ENCODE assay signal across 18 cellular contexts in genomic region chr17:17325228-17325627, GRCh38. TPM values are rescaled to one million over a fixed set of nuclear protein-coding genes. Genes with fewer than 3 reads are reported as not detected.
DNase-seq lines count a peak whose midpoint lies in the region; ATAC-seq and TF ChIP-seq lines count a peak whose summit lies in the region.
"Had no signal": no experiment of that assay in that cellular context is flagged by ENCODE, and none has a peak within 500 bp of the region (broad histone marks: within the 10 kb centered on the region; RNA-seq: fewer than 3 reads in every experiment).

No MANE protein-coding gene starts in this region.

- H3K27me3 Mint-ChIP-seq in activated T-helper 2 cell treated with anti-CD3 and anti-CD28 coated beads, Interferon-gamma antibody, Interleukin-2, Interleukin-4, amounts not matched to agents 10 μg/mL and 5 μg/mL and 100 μg/mL, durations not matched to agents 14 hours and 24 hours and 36 hours (ENCODE audit: low read depth), result no peaks in the 10 kb centered on the region
- H3K27me3 Mint-ChIP-seq: CD4-positive, CD25-positive, alpha-beta regulatory T cell had no signal

- H3K27ac ChIP-seq in BLaER1 treated with 17β-estradiol and CSF1 and Interleukin-3, amounts not matched to agents 10 nM and 100 nM, result no peak overlapping the region; a peak in 2 of 22 replicates
- H3K27ac ChIP-seq in WERI-Rb-1, result no peak overlapping the region

- peaks cover 0 to 14% (median 10%) of the 10 kb centered on the region in 10 experiments; a peak in 14 of 20 replicates for H3K4me1 ChIP-seq in BLaER1 treated with 17β-estradiol and CSF1 and Interleukin-3, amounts not matched to agents 10 nM and 100 nM
- H3K4me1 ChIP-seq: Caco-2 had no signal

- H3K9ac ChIP-seq in BLaER1 treated with 17β-estradiol and CSF1 and Interleukin-3, amounts not matched to agents 10 nM and 100 nM, result peak overlapping the region in 2 of 11 experiments; percentile 11 to 27; a peak in 1 of 22 replicates

- no peaks in the 10 kb centered on the region for H4K20me1 ChIP-seq in BLaER1 treated with 17β-estradiol and CSF1 and Interleukin-3, amounts not matched to agents 10 nM and 100 nM

- ATAC-seq in stimulated activated effector memory CD8-positive, alpha-beta T cell treated with anti-CD3 and anti-CD28 coated beads, Interleukin-12 subunit alpha, Interleukin-12 subunit beta, amount 100 ng/mL, for 72 hours, result no peak
- ATAC-seq in GM21367 (IDR thresholded peaks at IDR 0.05; ENCODE audit: unreplicated experiment), result no peak
- ATAC-seq: GM12878, K562, PC-3 had no signal

- H3K27me3 ChIP-seq in BLaER1 treated with 17β-estradiol and CSF1 and Interleukin-3, amounts not matched to agents 10 nM and 100 nM, result no peaks in the 10 kb centered on the region
- H3K27me3 ChIP-seq in WERI-Rb-1 (ENCODE audit: insufficient read depth, low read depth, severe bottlenecking), result no peaks in the 10 kb centered on the region

- H3K27ac Mint-ChIP-seq in activated T-helper 2 cell treated with anti-CD3 and anti-CD28 coated beads, Interferon-gamma antibody, Interleukin-2, Interleukin-4, amounts not matched to agents 10 μg/mL and 5 μg/mL and 100 μg/mL, durations not matched to agents 14 hours and 24 hours and 36 hours, result peak overlapping the region; percentile 34
- H3K27ac Mint-ChIP-seq in stimulated activated effector memory CD8-positive, alpha-beta T cell treated with anti-CD3 and anti-CD28 coated beads, Interleukin-12 subunit alpha, Interleukin-12 subunit beta, amount 100 ng/mL, for 72 hours, result peak overlapping the region; percentile 71

- no peaks in the 10 kb centered on the region for H3K9me3 ChIP-seq in BLaER1 treated with 17β-estradiol and CSF1 and Interleukin-3, amounts not matched to agents 10 nM and 100 nM (replicated peaks in 1 of 11)
- H3K9me3 ChIP-seq in WERI-Rb-1 (ENCODE audit: severe bottlenecking), result no peaks in the 10 kb centered on the region
- H3K9me3 ChIP-seq: Caco-2 had no signal

- H3K36me3 Mint-ChIP-seq in activated T-helper 2 cell treated with anti-CD3 and anti-CD28 coated beads, Interferon-gamma antibody, Interleukin-2, Interleukin-4, amounts not matched to agents 10 μg/mL and 5 μg/mL and 100 μg/mL, durations not matched to agents 14 hours and 24 hours and 36 hours (ENCODE audit: low read depth), result no peaks in the 10 kb centered on the region
- no peaks in the 10 kb centered on the region for H3K36me3 Mint-ChIP-seq in stimulated activated effector memory CD8-positive, alpha-beta T cell treated with anti-CD3 and anti-CD28 coated beads, Interleukin-12 subunit alpha, Interleukin-12 subunit beta, amount 100 ng/mL, for 72 hours

- H3K4me1 Mint-ChIP-seq in activated T-helper 2 cell treated with anti-CD3 and anti-CD28 coated beads, Interferon-gamma antibody, Interleukin-2, Interleukin-4, amounts not matched to agents 10 μg/mL and 5 μg/mL and 100 μg/mL, durations not matched to agents 14 hours and 24 hours and 36 hours (ENCODE audit: low read depth), result no peaks in the 10 kb centered on the region
- no peaks in the 10 kb centered on the region for H3K4me1 Mint-ChIP-seq in stimulated activated effector memory CD8-positive, alpha-beta T cell treated with anti-CD3 and anti-CD28 coated beads, Interleukin-12 subunit alpha, Interleukin-12 subunit beta, amount 100 ng/mL, for 72 hours
- H3K4me1 Mint-ChIP-seq: CD4-positive, CD25-positive, alpha-beta regulatory T cell had no signal

- H3K36me3 ChIP-seq in BLaER1 treated with 17β-estradiol and CSF1 and Interleukin-3, amounts not matched to agents 10 nM and 100 nM, result no peaks in the 10 kb centered on the region
- H3K36me3 ChIP-seq in WERI-Rb-1, result no peaks in the 10 kb centered on the region; the same call in 1 of the 2 replicates

- H3K4me3 Mint-ChIP-seq in activated T-helper 2 cell treated with anti-CD3 and anti-CD28 coated beads, Interferon-gamma antibody, Interleukin-2, Interleukin-4, amounts not matched to agents 10 μg/mL and 5 μg/mL and 100 μg/mL, durations not matched to agents 14 hours and 24 hours and 36 hours (ENCODE audit: low read depth), result no peak overlapping the region
- no peak overlapping the region for H3K4me3 Mint-ChIP-seq in stimulated activated effector memory CD8-positive, alpha-beta T cell treated with anti-CD3 and anti-CD28 coated beads, Interleukin-12 subunit alpha, Interleukin-12 subunit beta, amount 100 ng/mL, for 72 hours
- H3K4me3 Mint-ChIP-seq: CD4-positive, CD25-positive, alpha-beta regulatory T cell had no signal

- no peak for TF ChIP-seq CTCF in WERI-Rb-1 (IDR thresholded peaks at IDR 0.05; ENCODE audit: low read depth, low read length)

- intact Hi-C loops in activated T-helper 2 cell treated with anti-CD3 and anti-CD28 coated beads, Interferon-gamma antibody, Interleukin-2, Interleukin-4, amounts not matched to agents 10 μg/mL and 5 μg/mL and 100 μg/mL, durations not matched to agents 14 hours and 24 hours and 36 hours (cut with micrococcal nuclease), result no loop called here

- no peak overlapping the region for H3K4me3 ChIP-seq in BLaER1 treated with 17β-estradiol and CSF1 and Interleukin-3, amounts not matched to agents 10 nM and 100 nM
- no peak overlapping the region for H3K4me3 ChIP-seq in WERI-Rb-1 (ENCODE audit: low read depth, low read length)
- H3K4me3 ChIP-seq: GM12878, K562 had no signal

- peak overlapping the region in 8 of 11 experiments; percentile 6 to 68 (median 46); a peak in 14 of 22 replicates for H3K4me2 ChIP-seq in BLaER1 treated with 17β-estradiol and CSF1 and Interleukin-3, amounts not matched to agents 10 nM and 100 nM

- no peak for DNase-seq in activated T-helper 2 cell treated with anti-CD3 and anti-CD28 coated beads, Interferon-gamma antibody, Interleukin-2, Interleukin-4, amounts not matched to agents 10 μg/mL and 5 μg/mL and 100 μg/mL, durations not matched to agents 14 hours and 24 hours and 36 hours (ENCODE audit: low spot score)
- DNase-seq in myocyte (ENCODE audit: low read depth), result peak; percentile 86
- DNase-seq in stimulated activated effector memory CD8-positive, alpha-beta T cell treated with anti-CD3 and anti-CD28 coated beads, Interleukin-12 subunit alpha, Interleukin-12 subunit beta, amount 100 ng/mL, for 72 hours (ENCODE audit: low spot score in 2 of 2), result no peak
- no peak for DNase-seq in WERI-Rb-1
- no peak for DNase-seq in activated naive CD4-positive, alpha-beta T cell treated with anti-CD3 and anti-CD28 coated beads, Interleukin-2, amount 50 U/mL, for 16 hours
- DNase-seq: AML-193; Caco-2; CD4-positive, CD25-positive, alpha-beta regulatory T cell; NCI-H1105; NCI-H2081; NCI-H510A treated with DMSO at 0.1 percent for 48 hours; PC-3; RPMI8226; SIG-M5 had no signal

- no peaks in the 10 kb centered on the region for H3K9me3 Mint-ChIP-seq in activated T-helper 2 cell treated with anti-CD3 and anti-CD28 coated beads, Interferon-gamma antibody, Interleukin-2, Interleukin-4, amounts not matched to agents 10 μg/mL and 5 μg/mL and 100 μg/mL, durations not matched to agents 14 hours and 24 hours and 36 hours
- H3K9me3 Mint-ChIP-seq in stimulated activated effector memory CD8-positive, alpha-beta T cell treated with anti-CD3 and anti-CD28 coated beads, Interleukin-12 subunit alpha, Interleukin-12 subunit beta, amount 100 ng/mL, for 72 hours, result no peaks in the 10 kb centered on the region
- H3K9me3 Mint-ChIP-seq: CD4-positive, CD25-positive, alpha-beta regulatory T cell had no signal

RNA-seq across cellular contexts. Expression of gene NT5M, which starts 22.1 kb away (rescaled TPM):
- 8.1 and 9.5 TPM in 2 replicates for total RNA-seq in activated T-helper 2 cell treated with anti-CD3 and anti-CD28 coated beads, Interferon-gamma antibody, Interleukin-2, Interleukin-4, amounts not matched to agents 10 μg/mL and 5 μg/mL and 100 μg/mL, durations not matched to agents 14 hours and 24 hours and 36 hours
- total RNA-seq in myocyte, result 12.4 and 19.3 TPM in 2 replicates
- polyA plus RNA-seq in myocyte (2012), result 4.7 TPM

RNA-seq across cellular contexts. Expression of gene COPS3, which starts 44.2 kb away (rescaled TPM):
- 102 and 106 TPM in 2 replicates for total RNA-seq in activated T-helper 2 cell treated with anti-CD3 and anti-CD28 coated beads, Interferon-gamma antibody, Interleukin-2, Interleukin-4, amounts not matched to agents 10 μg/mL and 5 μg/mL and 100 μg/mL, durations not matched to agents 14 hours and 24 hours and 36 hours
- 85.2 and 104 TPM in 2 replicates for total RNA-seq in myocyte
- polyA plus RNA-seq in myocyte (2012), result 46.9 TPM
